In the genomic region with DNA sequence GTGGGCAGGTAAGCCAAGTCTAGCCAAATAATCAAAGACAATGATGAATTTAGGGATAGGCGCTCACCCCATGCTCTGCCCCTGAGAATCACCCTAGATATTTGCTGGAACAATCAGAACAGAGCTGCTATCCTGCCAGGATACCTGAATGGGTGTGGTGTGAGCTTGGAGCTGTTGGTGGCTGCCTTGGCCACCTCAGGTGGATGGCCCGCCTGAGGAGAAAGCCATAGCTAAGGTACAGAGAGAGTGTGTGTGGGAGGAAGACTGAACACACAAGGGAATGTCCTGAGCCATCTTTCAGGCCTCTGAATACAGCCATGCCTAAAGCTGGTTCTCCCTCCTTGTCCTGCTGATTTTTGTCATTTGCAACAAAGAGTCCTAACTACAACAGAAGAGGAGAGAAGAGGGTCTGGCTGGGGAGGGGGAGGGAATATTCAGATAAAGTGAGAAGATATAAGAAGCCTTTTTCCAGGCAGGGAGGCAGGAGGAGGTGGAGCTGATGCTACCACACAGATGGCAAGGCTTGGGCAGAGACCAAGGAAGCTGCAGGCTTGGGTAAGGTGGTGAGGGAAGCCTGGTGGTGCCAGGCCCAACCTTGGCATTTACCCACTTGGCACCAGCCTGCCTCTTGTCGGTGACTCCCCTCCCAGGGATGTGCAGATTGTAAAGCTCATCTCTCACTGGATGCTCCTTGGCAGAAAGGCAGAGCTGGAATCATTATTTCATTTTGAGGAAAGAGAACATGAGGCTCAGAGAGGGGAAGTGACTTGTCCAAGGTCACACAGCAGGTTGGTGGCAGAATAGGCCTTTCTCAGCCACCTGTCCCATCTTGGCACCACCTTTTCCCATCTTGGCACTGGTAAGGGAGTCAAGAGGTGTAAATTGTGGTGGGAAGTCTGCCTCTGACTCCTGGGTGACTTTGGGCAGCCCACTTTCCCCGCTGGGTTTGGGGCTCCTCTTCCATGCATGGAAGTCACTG, we compare ENCODE assay signal across 31 cellular contexts. TPM values are rescaled to one million over a fixed set of nuclear protein-coding genes. Genes with fewer than 3 reads are reported as not detected.
"Had no signal": no experiment of that assay in that cellular context is flagged by ENCODE, and none has a peak within 500 bp of the region (broad histone marks: within the 10 kb centered on the region; RNA-seq: fewer than 3 reads in every experiment).

No MANE protein-coding gene starts in this region.

- H3K4me2 ChIP-seq: hepatocyte had no signal

- FAIRE-seq: endometrium had no signal

- H3K27ac ChIP-seq: adrenal gland, body of pancreas, cardiac muscle cell, epithelial cell of prostate, gastrocnemius medialis, hepatocyte, parathyroid adenoma, right atrium auricular region, suprapubic skin, tibial artery, upper lobe of right lung had no signal

- H3K9ac ChIP-seq: parathyroid adenoma had no signal

- H2AFZ ChIP-seq: hepatocyte, parathyroid adenoma had no signal

- H3K9me3 ChIP-seq: adrenal gland, body of pancreas, gastrocnemius medialis, right atrium auricular region, suprapubic skin, tibial artery, upper lobe of right lung had no signal

- H3K79me2 ChIP-seq: hepatocyte, parathyroid adenoma had no signal

- ATAC-seq: body of pancreas; gastrocnemius medialis; left colon; stimulated activated naive B cell treated with anti-CD40 and anti-IgM and Interleukin-4, amounts not matched to agents 10 μg/mL and 1 μg/mL and 100 μg/mL, for 72 hours; upper lobe of right lung had no signal

- H3K27me3 ChIP-seq: adrenal gland, body of pancreas, cardiac muscle cell, gastrocnemius medialis, hepatocyte, right atrium auricular region, upper lobe of right lung had no signal

- H3K4me3 ChIP-seq: adrenal gland, body of pancreas, cardiac muscle cell, gastrocnemius medialis, hepatocyte, right atrium auricular region, suprapubic skin, tibial artery, upper lobe of right lung had no signal

- H3K4me1 ChIP-seq: adrenal gland, body of pancreas, gastrocnemius medialis, parathyroid adenoma, right atrium auricular region, suprapubic skin, tibial artery, upper lobe of right lung had no signal

- H3K36me3 ChIP-seq: adrenal gland, cardiac muscle cell, gastrocnemius medialis, right atrium auricular region, suprapubic skin, tibial artery, upper lobe of right lung had no signal

- DNase-seq: activated CD4-positive, alpha-beta T cell treated with anti-CD3 and anti-CD28 coated beads for 4 hours; activated CD4-positive, alpha-beta T cell treated with anti-CD3 and anti-CD28 coated beads, Interleukin-2, amount 50 U/mL, for 4 hours; activated effector memory CD4-positive, alpha-beta T cell treated with anti-CD3 and anti-CD28 coated beads, Interleukin-2, amount 50 U/mL, for 16 hours; activated naive CD4-positive, alpha-beta T cell treated with anti-CD3 and anti-CD28 coated beads for 36 hours; activated naive CD8-positive, alpha-beta T cell treated with anti-CD3 and anti-CD28 coated beads for 36 hours; activated T-cell treated with anti-CD3 and anti-CD28 coated beads for 4 hours; adrenal gland; aorta; body of pancreas; dermis blood vessel endothelial cell; effector CD8-positive, alpha-beta T cell; gastrocnemius medialis; islet precursor cell; left colon; mammary epithelial cell; occipital lobe; stimulated activated CD4-positive, alpha-beta T cell treated with anti-CD3 and anti-CD28 coated beads, Interleukin-15, amount 100 ng/mL, for 24 hours; stimulated activated CD4-positive, alpha-beta T cell treated with anti-CD3 and anti-CD28 coated beads, Interleukin-2, amount 100 ng/mL, for 24 hours; stimulated activated naive B cell treated with anti-CD40 and anti-IgM and Interleukin-4, amounts not matched to agents 10 μg/mL and 1 μg/mL and 100 μg/mL, for 72 hours; T-helper 1 cell; tibial artery; upper lobe of right lung had no signal

RNA-seq across cellular contexts. Expression of gene NKAIN1, which starts 49.7 kb away (rescaled TPM):
- total RNA-seq: activated naive CD4-positive, alpha-beta T cell treated with anti-CD3 and anti-CD28 coated beads for 36 hours; activated naive CD8-positive, alpha-beta T cell treated with anti-CD3 and anti-CD28 coated beads for 36 hours; body of pancreas; dermis blood vessel endothelial cell; liver; pulmonary artery endothelial cell; right atrium auricular region; upper lobe of right lung had no signal
- polyA plus RNA-seq: aorta, liver had no signal
